ENCODE assay signal across 8 cellular contexts in the genomic region with DNA sequence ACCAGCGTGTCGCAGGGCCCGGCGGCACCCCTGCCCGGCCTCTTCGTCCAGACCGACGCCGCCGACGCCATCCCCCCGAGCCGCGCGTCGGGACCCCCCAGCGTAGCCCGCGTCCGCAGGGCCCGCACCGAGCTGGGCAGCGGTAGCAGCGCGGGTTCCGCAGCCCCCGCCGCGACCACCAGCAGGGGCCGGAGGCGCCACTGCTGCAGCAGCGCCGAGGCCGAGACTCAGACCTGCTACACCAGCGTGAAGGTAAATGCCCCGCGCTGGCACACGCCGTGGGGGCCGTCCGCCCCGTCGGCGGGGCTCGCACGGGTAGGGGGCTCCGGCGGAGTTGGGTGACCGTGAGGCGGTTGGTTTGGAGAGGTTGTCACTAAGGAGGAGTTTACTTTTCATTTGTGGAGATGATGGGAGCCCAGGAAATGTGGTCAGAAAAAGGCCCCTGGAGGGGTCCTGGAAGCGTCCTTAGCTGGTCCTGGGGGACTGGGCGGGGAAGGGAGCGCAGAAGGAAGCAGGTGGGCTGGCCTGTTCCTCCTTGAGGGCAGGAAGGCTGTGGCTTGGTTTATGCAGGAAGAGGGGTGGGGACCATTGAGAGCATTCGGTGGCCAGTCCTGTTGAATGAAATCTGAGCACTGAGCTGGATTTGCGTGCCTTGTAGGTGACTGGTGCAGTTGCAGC. TPM values are rescaled to one million over a fixed set of nuclear protein-coding genes. Genes with fewer than 3 reads are reported as not detected.
A peak's percentile ranks its signal among the peaks of the same experiment; 100 is the strongest.
DNase-seq lines count a peak whose midpoint lies in the region; ATAC-seq lines count a peak whose summit lies in the region.

No MANE protein-coding gene starts in this region.

- CTCF ChIA-PET in activated CD4-positive, alpha-beta memory T cell treated with anti-CD3 and anti-CD28 coated beads, Interleukin-2, amount 10 ng/mL, durations not matched to agents 7 days and 5 days (lab: Charles Lee), result no interaction called here

- H3K27me3 ChIP-seq in iPS-20b (ENCODE audit: insufficient read depth, low read length), result peaks cover 82% of the 10 kb centered on the region
- peaks cover 11 to 25% of the 10 kb centered on the region in 2 donors for H3K27me3 ChIP-seq in stomach smooth muscle (ENCODE audit: control insufficient read depth in 1 of 2, insufficient read depth in 2 of 2, low read length in 2 of 2)

- peaks cover 11% of the 10 kb centered on the region for H3K4me1 Mint-ChIP-seq in activated CD4-positive, alpha-beta memory T cell treated with anti-CD3 and anti-CD28 coated beads, Interleukin-2, amount 10 ng/mL, durations not matched to agents 7 days and 5 days

- H3K36me3 Mint-ChIP-seq in activated CD4-positive, alpha-beta memory T cell treated with anti-CD3 and anti-CD28 coated beads, Interleukin-2, amount 10 ng/mL, durations not matched to agents 7 days and 5 days (ENCODE audit: low read depth), result peaks cover 5% of the 10 kb centered on the region

- peak overlapping the region; percentile 38 for H3K4me3 Mint-ChIP-seq in activated CD4-positive, alpha-beta memory T cell treated with anti-CD3 and anti-CD28 coated beads, Interleukin-2, amount 10 ng/mL, durations not matched to agents 7 days and 5 days

- H3K9me3 Mint-ChIP-seq in activated CD4-positive, alpha-beta memory T cell treated with anti-CD3 and anti-CD28 coated beads, Interleukin-2, amount 10 ng/mL, durations not matched to agents 7 days and 5 days, result no peaks in the 10 kb centered on the region

- intact Hi-C loops in left colon (cut with DNase I, micrococcal nuclease), result no loop called here

- H3K4me3 ChIP-seq in iPS-20b (ENCODE audit: low read length) (peak overlapping the region; percentile 64; the same call in 1 of the 2 replicates), stomach smooth muscle (ENCODE audit: low read length in 2 of 2) (peak overlapping the region; percentile 38 to 73)

- ATAC-seq in left colon (no peak), HG02840 (IDR thresholded peaks at IDR 0.05; ENCODE audit: low FRiP score, unreplicated experiment) (no peak)

- no peak overlapping the region for H3K27ac Mint-ChIP-seq in activated CD4-positive, alpha-beta memory T cell treated with anti-CD3 and anti-CD28 coated beads, Interleukin-2, amount 10 ng/mL, durations not matched to agents 7 days and 5 days

- POLR2A ChIA-PET in activated CD4-positive, alpha-beta memory T cell treated with anti-CD3 and anti-CD28 coated beads, Interleukin-2, amount 10 ng/mL, durations not matched to agents 7 days and 5 days (lab: Charles Lee), result no interaction called here

- H3K9ac ChIP-seq in iPS-20b (ENCODE audit: low read depth, low read length), result no peak overlapping the region
- no peak overlapping the region for H3K9ac ChIP-seq in stomach smooth muscle (ENCODE audit: low read length in 2 of 2)

- H3K27ac ChIP-seq in iPS-20b (ENCODE audit: low read length) (no peak overlapping the region), stomach smooth muscle (ENCODE audit: low read length) (no peak overlapping the region)

- peaks cover 71% of the 10 kb centered on the region for H3K27me3 Mint-ChIP-seq in activated CD4-positive, alpha-beta memory T cell treated with anti-CD3 and anti-CD28 coated beads, Interleukin-2, amount 10 ng/mL, durations not matched to agents 7 days and 5 days

- no peaks in the 10 kb centered on the region for H3K4me1 ChIP-seq in iPS-20b (ENCODE audit: insufficient read depth, low read length)
- peaks cover 12% of the 10 kb centered on the region for H3K4me1 ChIP-seq in stomach smooth muscle (ENCODE audit: control insufficient read depth, insufficient read depth, low read length)

- peak; percentile 22 to 43 (median 35) for DNase-seq in NCI-H1417 (lab: John Stamatoyannopoulos, UW)
- no peak for DNase-seq in NCI-H1417 treated with DMSO at 0.1 percent for 48 hours (lab: John Stamatoyannopoulos, UW)
- DNase-seq in activated CD4-positive, alpha-beta memory T cell treated with anti-CD3 and anti-CD28 coated beads, Interleukin-2, amount 10 ng/mL, durations not matched to agents 7 days and 5 days, result no peak
- no peak for DNase-seq in left colon
- DNase-seq in stimulated activated CD4-positive, alpha-beta T cell treated with anti-CD3 and anti-CD28 coated beads, Interleukin-4, amount 100 ng/mL, for 24 hours, result no peak

- no peaks in the 10 kb centered on the region for H3K36me3 ChIP-seq in iPS-20b (ENCODE audit: insufficient read depth, low read depth, low read length)
- no peaks in the 10 kb centered on the region for H3K36me3 ChIP-seq in stomach smooth muscle (ENCODE audit: control insufficient read depth in 2 of 2, insufficient read depth in 2 of 2, low read length in 2 of 2)

- H3K9me3 ChIP-seq in iPS-20b (ENCODE audit: insufficient read depth, low read depth, low read length) (no peaks in the 10 kb centered on the region), stomach smooth muscle (ENCODE audit: control insufficient read depth in 2 of 2, low read length in 2 of 2) (no peaks in the 10 kb centered on the region)

RNA-seq across cellular contexts. Expression of gene PDE8B, which starts 0.7 kb away (rescaled TPM):
- total RNA-seq in activated CD4-positive, alpha-beta memory T cell treated with anti-CD3 and anti-CD28 coated beads, Interleukin-2, amount 10 ng/mL, durations not matched to agents 7 days and 5 days, result under 1 TPM in 1 of 2 experiments, not detected in 1; 0.05 TPM
- total RNA-seq in left colon, result 1 to 10 TPM in 1 of 2 donors, under 1 TPM in 1; 0.89 to 1.4 TPM

Comparison
In these comparisons a context has a peak if more than half of its experiments do, and no peak if none do; other contexts are left out.
1. DNase-seq: peak in NCI-H1417 (3 of 3); none in NCI-H1417 treated with DMSO at 0.1 percent for 48 hours (single experiment), activated CD4-positive, alpha-beta memory T cell treated with anti-CD3 and anti-CD28 coated beads, Interleukin-2, amount 10 ng/mL, durations not matched to agents 7 days and 5 days (single experiment), left colon (0 of 2) and stimulated activated CD4-positive, alpha-beta T cell treated with anti-CD3 and anti-CD28 coated beads, Interleukin-4, amount 100 ng/mL, for 24 hours (single experiment).